23 cellular contexts compared by ENCODE assay signal in genomic region chr7:109386959-109387358, GRCh38.
DNase-seq lines count a peak whose midpoint lies in the region; ATAC-seq and TF ChIP-seq lines count a peak whose summit lies in the region.
"Had no signal": no experiment of that assay in that cellular context is flagged by ENCODE, and none has a peak within 500 bp of the region (broad histone marks: within the 10 kb centered on the region; RNA-seq: fewer than 3 reads in every experiment).

No MANE protein-coding gene starts in this region.

- H3K4me3 ChIP-seq in right atrium auricular region (no peak overlapping the region), neural progenitor cell (no peak overlapping the region)
- H3K4me3 ChIP-seq: A549, BLaER1, GM12878 had no signal

- no peaks in the 10 kb centered on the region for H3K27me3 ChIP-seq in right atrium auricular region
- no peaks in the 10 kb centered on the region for H3K27me3 ChIP-seq in neural progenitor cell
- H3K27me3 ChIP-seq: BE2C, BLaER1 had no signal

- H2AFZ ChIP-seq in neural progenitor cell (replicated peaks), result no peak overlapping the region

- H3K9ac ChIP-seq in neural progenitor cell, result no peak overlapping the region
- H3K9ac ChIP-seq: BLaER1 had no signal

- H3K27ac ChIP-seq in right atrium auricular region (no peak overlapping the region), neural progenitor cell (no peak overlapping the region)
- H3K27ac ChIP-seq: 22Rv1, A549, BLaER1 had no signal

- ATAC-seq in Right ventricle myocardium superior (ENCODE audit: poor library complexity), result no peak
- peak; percentile 34 for ATAC-seq in stimulated activated memory B cell treated with anti-CD40 and anti-IgM and Interleukin-4, amounts not matched to agents 10 μg/mL and 1 μg/mL and 100 μg/mL, for 72 hours
- ATAC-seq: A549, GM12878 had no signal

- H4K20me1 ChIP-seq in neural progenitor cell (ENCODE audit: low read depth), result no peaks in the 10 kb centered on the region
- H4K20me1 ChIP-seq: BLaER1 had no signal

- H3K36me3 Mint-ChIP-seq in neural progenitor cell, result no peaks in the 10 kb centered on the region
- H3K36me3 Mint-ChIP-seq in stimulated activated memory B cell treated with anti-CD40 and anti-IgM and Interleukin-4, amounts not matched to agents 10 μg/mL and 1 μg/mL and 100 μg/mL, for 72 hours, result no peaks in the 10 kb centered on the region
- H3K36me3 Mint-ChIP-seq: CD14-positive monocyte; CD4-positive, alpha-beta memory T cell; CD4-positive, CD25-positive, alpha-beta regulatory T cell had no signal

- intact Hi-C loops in Right ventricle myocardium superior (cut with DNase I), result no loop called here

- no peaks in the 10 kb centered on the region for H3K4me1 Mint-ChIP-seq in neural progenitor cell
- no peaks in the 10 kb centered on the region for H3K4me1 Mint-ChIP-seq in stimulated activated memory B cell treated with anti-CD40 and anti-IgM and Interleukin-4, amounts not matched to agents 10 μg/mL and 1 μg/mL and 100 μg/mL, for 72 hours
- H3K4me1 Mint-ChIP-seq: CD14-positive monocyte; CD4-positive, alpha-beta memory T cell; CD4-positive, CD25-positive, alpha-beta regulatory T cell; CD8-positive, alpha-beta memory T cell had no signal

- H3K4me3 Mint-ChIP-seq in neural progenitor cell, result no peak overlapping the region
- H3K4me3 Mint-ChIP-seq in stimulated activated memory B cell treated with anti-CD40 and anti-IgM and Interleukin-4, amounts not matched to agents 10 μg/mL and 1 μg/mL and 100 μg/mL, for 72 hours, result no peak overlapping the region
- H3K4me3 Mint-ChIP-seq: CD14-positive monocyte; CD4-positive, alpha-beta memory T cell; CD4-positive, CD25-positive, alpha-beta regulatory T cell; CD8-positive, alpha-beta memory T cell had no signal

- H3K79me2 ChIP-seq in neural progenitor cell (ENCODE audit: low read depth), result no peaks in the 10 kb centered on the region

- H3K27me3 Mint-ChIP-seq in neural progenitor cell (ENCODE audit: insufficient read depth, low read depth), result no peaks in the 10 kb centered on the region
- H3K27me3 Mint-ChIP-seq in stimulated activated memory B cell treated with anti-CD40 and anti-IgM and Interleukin-4, amounts not matched to agents 10 μg/mL and 1 μg/mL and 100 μg/mL, for 72 hours, result no peaks in the 10 kb centered on the region
- H3K27me3 Mint-ChIP-seq: CD4-positive, alpha-beta memory T cell; CD4-positive, CD25-positive, alpha-beta regulatory T cell; CD8-positive, alpha-beta memory T cell had no signal

- H3K9me3 ChIP-seq in right atrium auricular region, result no peaks in the 10 kb centered on the region
- no peaks in the 10 kb centered on the region for H3K9me3 ChIP-seq in neural progenitor cell (ENCODE audit: low read depth)
- H3K9me3 ChIP-seq: A549, BE2C, BLaER1 had no signal

- TF ChIP-seq CTCF in right atrium auricular region (IDR thresholded peaks at IDR 0.05) (no peak), neural progenitor cell (IDR thresholded peaks at IDR 0.05) (no peak)

- peak overlapping the region; percentile 59 for H3K27ac Mint-ChIP-seq in neural progenitor cell
- no peak overlapping the region for H3K27ac Mint-ChIP-seq in stimulated activated memory B cell treated with anti-CD40 and anti-IgM and Interleukin-4, amounts not matched to agents 10 μg/mL and 1 μg/mL and 100 μg/mL, for 72 hours
- H3K27ac Mint-ChIP-seq: CD14-positive monocyte; CD4-positive, alpha-beta memory T cell; CD4-positive, CD25-positive, alpha-beta regulatory T cell; CD8-positive, alpha-beta memory T cell had no signal

- DNase-seq in right atrium auricular region (ENCODE audit: low spot score) (peak; percentile 54), Right ventricle myocardium superior (no peak), neural progenitor cell (ENCODE audit: low spot score) (no peak), kidney glomerular epithelial cell (lab: John Stamatoyannopoulos, UW) (no peak), AG20443 (ENCODE audit: low spot score) (no peak)
- DNase-seq: C1 segment of cervical spinal cord; CD4-positive, alpha-beta memory T cell; CD4-positive, CD25-positive, alpha-beta regulatory T cell; COR-L47; DMS 273 treated with DMSO at 0.1 percent for 48 hours; DMS153; DMS79; DND-41; EL; GDM1 had no signal

- H3K4me1 ChIP-seq in right atrium auricular region (no peaks in the 10 kb centered on the region), neural progenitor cell (no peaks in the 10 kb centered on the region)
- H3K4me1 ChIP-seq: A549, BLaER1 had no signal

- no peaks in the 10 kb centered on the region for H3K36me3 ChIP-seq in right atrium auricular region
- no peaks in the 10 kb centered on the region for H3K36me3 ChIP-seq in neural progenitor cell
- H3K36me3 ChIP-seq: BE2C, BLaER1 had no signal

- no peak overlapping the region for H3K4me2 ChIP-seq in neural progenitor cell
- H3K4me2 ChIP-seq: A549, BLaER1 had no signal

- H3F3A ChIP-seq in neural progenitor cell (ENCODE audit: low read depth), result no peaks in the 10 kb centered on the region

- H3K9me3 Mint-ChIP-seq in neural progenitor cell, result peaks cover 5% of the 10 kb centered on the region
- peaks cover 3% of the 10 kb centered on the region for H3K9me3 Mint-ChIP-seq in stimulated activated memory B cell treated with anti-CD40 and anti-IgM and Interleukin-4, amounts not matched to agents 10 μg/mL and 1 μg/mL and 100 μg/mL, for 72 hours
